Comparison of ENCODE assay signal across 8 cellular contexts in genomic region chr5:160918386-160918785, GRCh38.
"Had no signal": no experiment of that assay in that cellular context is flagged by ENCODE, and none has a peak within 500 bp of the region (broad histone marks: within the 10 kb centered on the region; RNA-seq: fewer than 3 reads in every experiment).

No MANE protein-coding gene starts in this region.

- DNase-seq: GM23248, GOT3, H9, HCEC 1CT, KBM-7 had no signal

- H3K27ac Mint-ChIP-seq: H9 had no signal

- H3K4me3 Mint-ChIP-seq: H9 had no signal

- H3K9ac ChIP-seq: GM23248, KMS-11 had no signal

- H3K4me3 ChIP-seq: GM23248 had no signal

- H3K9me3 Mint-ChIP-seq: H9 had no signal

- H3K27ac ChIP-seq: GM23248, KMS-11 had no signal

- H2AFZ ChIP-seq: GM23248 had no signal

- H3K4me2 ChIP-seq: KMS-11 had no signal

- FAIRE-seq: H54, HTR-8/SVneo had no signal
